30 cellular contexts compared by ENCODE assay signal in the genomic region with DNA sequence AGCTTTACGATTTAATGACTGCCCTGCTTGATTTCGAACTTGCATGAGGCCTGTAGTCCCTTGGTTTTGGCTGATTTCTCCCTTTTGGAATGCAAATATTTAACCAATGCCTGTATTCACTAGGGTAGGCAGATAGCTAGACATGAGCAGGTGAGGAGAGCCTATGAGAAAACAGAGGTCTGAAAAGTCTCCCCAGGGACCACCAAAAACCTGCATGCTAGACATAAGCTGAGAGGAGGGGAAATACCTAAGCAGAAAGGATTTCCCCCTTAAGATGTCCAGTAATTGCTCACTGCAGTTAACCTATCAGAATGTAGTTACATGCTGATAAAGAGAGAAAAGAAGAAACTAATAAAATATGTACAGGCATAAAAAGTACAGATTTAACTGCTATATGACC.
A peak's percentile ranks its signal among the peaks of the same experiment; 100 is the strongest.
DNase-seq lines count a peak whose midpoint lies in the region; ATAC-seq and TF ChIP-seq lines count a peak whose summit lies in the region.
"Had no signal": no experiment of that assay in that cellular context is flagged by ENCODE, and none has a peak within 500 bp of the region (broad histone marks: within the 10 kb centered on the region; RNA-seq: fewer than 3 reads in every experiment).

No MANE protein-coding gene starts in this region.

- H3K36me3 ChIP-seq in A673 (ENCODE audit: insufficient read depth, low read length, poor library complexity, severe bottlenecking) = no peaks in the 10 kb centered on the region
- H3K36me3 ChIP-seq: esophagus muscularis mucosa, left ventricle myocardium inferior, ovary had no signal

- H3K27ac Mint-ChIP-seq in HFFc6 = no peak overlapping the region
- H3K27ac Mint-ChIP-seq: activated CD4-positive, alpha-beta T cell treated with anti-CD3 and anti-CD28 coated beads for 36 hours; activated CD8-positive, alpha-beta T cell treated with anti-CD3 and anti-CD28 coated beads, Interleukin-2, amount 10 ng/mL, durations not matched to agents 7 days and 5 days; activated naive CD4-positive, alpha-beta T cell treated with anti-CD3 and anti-CD28 coated beads, Interleukin-2, amount 50 U/mL, for 24 hours; brain; CD14-positive monocyte; stimulated activated naive CD8-positive, alpha-beta T cell treated with anti-CD3 and anti-CD28 coated beads, Interleukin-15, Interleukin-2, amounts not matched to agents 100 ng/mL and 50 ng/mL, for 24 hours had no signal

- no peaks in the 10 kb centered on the region; the same call in 1 of the 2 replicates for H3K36me3 Mint-ChIP-seq in HFFc6 (ENCODE audit: low read depth)
- H3K36me3 Mint-ChIP-seq: activated naive CD4-positive, alpha-beta T cell treated with anti-CD3 and anti-CD28 coated beads, Interleukin-2, amount 50 U/mL, for 24 hours; brain; CD14-positive monocyte had no signal

- DNase-seq in HFFc6 (no peak), A673 (ENCODE audit: low spot score) (no peak)
- DNase-seq: activated CD4-positive, alpha-beta T cell treated with anti-CD3 and anti-CD28 coated beads for 36 hours; activated CD8-positive, alpha-beta T cell treated with anti-CD3 and anti-CD28 coated beads, Interleukin-2, amount 10 ng/mL, durations not matched to agents 7 days and 5 days; amniotic stem cell; Calu3; cerebellar nuclear complex; DMS79; foreskin fibroblast; GDM1; H7; head of caudate nucleus; islet precursor cell; left ventricle myocardium inferior; mesenchymal stem cell; NCI-H446; NCI-H774; ovary had no signal

- no peaks in the 10 kb centered on the region for H3K4me1 ChIP-seq in A673 (ENCODE audit: insufficient read depth, low read length, poor library complexity, severe bottlenecking)
- H3K4me1 ChIP-seq: esophagus muscularis mucosa, left ventricle myocardium inferior had no signal

- H3K9me3 ChIP-seq in A673 (ENCODE audit: low read depth, low read length, poor library complexity, severe bottlenecking) = no peaks in the 10 kb centered on the region
- H3K9me3 ChIP-seq: esophagus muscularis mucosa, ovary had no signal

- no peak overlapping the region for H3K4me3 Mint-ChIP-seq in HFFc6
- H3K4me3 Mint-ChIP-seq: activated CD4-positive, alpha-beta T cell treated with anti-CD3 and anti-CD28 coated beads for 36 hours; activated CD8-positive, alpha-beta T cell treated with anti-CD3 and anti-CD28 coated beads, Interleukin-2, amount 10 ng/mL, durations not matched to agents 7 days and 5 days; activated naive CD4-positive, alpha-beta T cell treated with anti-CD3 and anti-CD28 coated beads, Interleukin-2, amount 50 U/mL, for 24 hours; brain; CD14-positive monocyte; stimulated activated naive CD8-positive, alpha-beta T cell treated with anti-CD3 and anti-CD28 coated beads, Interleukin-15, Interleukin-2, amounts not matched to agents 100 ng/mL and 50 ng/mL, for 24 hours had no signal

- H3K4me3 ChIP-seq in A673 (ENCODE audit: low read depth, low read length, poor library complexity, severe bottlenecking) = no peak overlapping the region
- H3K4me3 ChIP-seq: esophagus muscularis mucosa, left ventricle myocardium inferior, ovary had no signal

- H3K27me3 ChIP-seq in A673 (replicated peaks; ENCODE audit: insufficient read depth, low read depth, low read length, poor library complexity) = no peaks in the 10 kb centered on the region
- H3K27me3 ChIP-seq: esophagus muscularis mucosa, ovary had no signal

- CTCF ChIA-PET in A673 (lab: Charles Lee) = no interaction called here

- no peaks in the 10 kb centered on the region for H3K27me3 Mint-ChIP-seq in HFFc6 (ENCODE audit: insufficient read depth)
- H3K27me3 Mint-ChIP-seq: activated CD4-positive, alpha-beta T cell treated with anti-CD3 and anti-CD28 coated beads for 36 hours; activated naive CD4-positive, alpha-beta T cell treated with anti-CD3 and anti-CD28 coated beads, Interleukin-2, amount 50 U/mL, for 24 hours; stimulated activated naive CD8-positive, alpha-beta T cell treated with anti-CD3 and anti-CD28 coated beads, Interleukin-15, Interleukin-2, amounts not matched to agents 100 ng/mL and 50 ng/mL, for 24 hours had no signal

- BruUV-seq in A673 (replicated peaks; lab: Mats Ljungman, UMichigan) = no TSS peak

- ATAC-seq in GM18511 (IDR thresholded peaks at IDR 0.05; ENCODE audit: unreplicated experiment) = peak; percentile 49
- ATAC-seq in GM19395 (IDR thresholded peaks at IDR 0.05; ENCODE audit: unreplicated experiment) = peak; percentile 53
- ATAC-seq in HG02840 (IDR thresholded peaks at IDR 0.05; ENCODE audit: low FRiP score, unreplicated experiment) = peak; percentile 59
- peak; percentile 47 for ATAC-seq in HG03520 (IDR thresholded peaks at IDR 0.05; ENCODE audit: unreplicated experiment)
- ATAC-seq in GM18498 (IDR thresholded peaks at IDR 0.05; ENCODE audit: unreplicated experiment) = no peak
- no peak for ATAC-seq in HG03342 (IDR thresholded peaks at IDR 0.05; ENCODE audit: unreplicated experiment)
- ATAC-seq: activated CD4-positive, alpha-beta T cell treated with anti-CD3 and anti-CD28 coated beads for 36 hours; activated CD8-positive, alpha-beta T cell treated with anti-CD3 and anti-CD28 coated beads, Interleukin-2, amount 10 ng/mL, durations not matched to agents 7 days and 5 days had no signal

- H3K27ac ChIP-seq in A673 (ENCODE audit: low read depth, low read length, poor library complexity, severe bottlenecking) = no peak overlapping the region
- H3K27ac ChIP-seq: esophagus muscularis mucosa, left ventricle myocardium inferior, ovary, VCaP had no signal

- no peaks in the 10 kb centered on the region for H3K4me1 Mint-ChIP-seq in HFFc6 (ENCODE audit: low read depth)
- H3K4me1 Mint-ChIP-seq: activated CD4-positive, alpha-beta T cell treated with anti-CD3 and anti-CD28 coated beads for 36 hours; activated naive CD4-positive, alpha-beta T cell treated with anti-CD3 and anti-CD28 coated beads, Interleukin-2, amount 50 U/mL, for 24 hours; CD14-positive monocyte had no signal

- H3K9me3 Mint-ChIP-seq in HFFc6 = peaks cover 35% of the 10 kb centered on the region

- POLR2A ChIA-PET in A673 (lab: Charles Lee; ENCODE audit: low non-redundant PET) = no interaction called here

- TF ChIP-seq CTCF in HFFc6 (IDR thresholded peaks at IDR 0.05) (no peak), A673 (conservative IDR thresholded peaks at IDR 0.05; ENCODE audit: low read depth, low read length) (no peak)

- intact Hi-C loops in A673 (cut with micrococcal nuclease; ENCODE audit: unreplicated experiment) = no loop called here

Comparison
In these comparisons a context has a peak if more than half of its experiments do, and no peak if none do; other contexts are left out.
1. ATAC-seq: peak in GM18511 (single experiment), GM19395 (single experiment), HG02840 (single experiment) and HG03520 (single experiment); none in GM18498 (single experiment) and HG03342 (single experiment).